In genomic region chr19:49327878-49328544, GRCh38 we compare ENCODE assay signal across 8 cellular contexts. TPM values are rescaled to one million over a fixed set of nuclear protein-coding genes. Genes with fewer than 3 reads are reported as not detected.
A peak's percentile ranks its signal among the peaks of the same experiment; 100 is the strongest.
DNase-seq lines count a peak whose midpoint lies in the region; ATAC-seq and TF ChIP-seq lines count a peak whose summit lies in the region.

No MANE protein-coding gene starts in this region.

- H3K4me1 ChIP-seq in Peyer's patch (peaks cover 0 to 13% (median 3%) of the 10 kb centered on the region in 4 donors), ascending aorta (no peaks in the 10 kb centered on the region)

- H3K36me3 ChIP-seq in Peyer's patch, result no peaks in the 10 kb centered on the region
- H3K36me3 ChIP-seq in ascending aorta, result no peaks in the 10 kb centered on the region

- H3K27me3 ChIP-seq in Peyer's patch (no peaks in the 10 kb centered on the region), ascending aorta (no peaks in the 10 kb centered on the region)

- H3K4me3 ChIP-seq in Peyer's patch (no peak overlapping the region), ascending aorta (no peak overlapping the region)

- H3K9me3 ChIP-seq in Peyer's patch (no peaks in the 10 kb centered on the region), ascending aorta (peaks cover 0 to 4% of the 10 kb centered on the region in 2 donors)

- TF ChIP-seq POLR2A in Peyer's patch (IDR thresholded peaks at IDR 0.05), result no peak

- intact Hi-C loops in ascending aorta (cut with DNase I), result no loop called here

- ATAC-seq in HG03108 (IDR thresholded peaks at IDR 0.05; ENCODE audit: unreplicated experiment) (no peak), HG03378 (IDR thresholded peaks at IDR 0.05; ENCODE audit: unreplicated experiment) (no peak)

- peak; percentile 27 for DNase-seq in activated T-cell treated with anti-CD3 and anti-CD28 coated beads for 24 hours (ENCODE audit: low read depth)
- DNase-seq in activated T-cell treated with anti-CD3 and anti-CD28 coated beads, Interleukin-2, amount 50 U/mL, for 1 hour, result no peak
- DNase-seq in Peyer's patch, result peak in 1 of 3 donors; percentile 71
- peak in 1 of 2 donors; percentile 31 for DNase-seq in ascending aorta (ENCODE audit: low spot score in 2 of 2)
- peak; percentile 46 to 48 for DNase-seq in lung microvascular endothelial cell (ENCODE audit: low read depth in 2 of 2)
- no peak for DNase-seq in C1 segment of cervical spinal cord (lab: John Stamatoyannopoulos, UW)

- TF ChIP-seq CTCF in Peyer's patch (IDR thresholded peaks at IDR 0.05) (peak; percentile 10 to 73 (median 68)), ascending aorta (IDR thresholded peaks at IDR 0.05) (peak; percentile 33 to 40 (median 39))

- H3K27ac ChIP-seq in Peyer's patch (peak overlapping the region in 2 of 4 donors; percentile 58 to 89), ascending aorta (no peak overlapping the region)

RNA-seq across cellular contexts. Expression of gene SLC6A16, which starts 3.0 kb away (rescaled TPM):
- total RNA-seq in Peyer's patch (1 to 10 TPM in 1 of 4 donors, under 1 TPM in 1, not detected in 2; 0.27 to 5.8 TPM), ascending aorta (0.85 TPM), lung microvascular endothelial cell (0.20 and 0.22 TPM in 2 replicates)

RNA-seq across cellular contexts. Expression of gene CD37, which starts 7.2 kb away (rescaled TPM):
- total RNA-seq in Peyer's patch (100 to 1,000 TPM in 1 of 4 donors, 10 to 100 TPM in 3; 12.3 to 203 (median 48.4) TPM), ascending aorta (15.6 TPM), lung microvascular endothelial cell (not detected in 2 replicates)

RNA-seq across cellular contexts. Expression of gene TEAD2, which starts 34.2 kb away (rescaled TPM):
- total RNA-seq in Peyer's patch (10 to 100 TPM in 1 of 4 donors, 1 to 10 TPM in 3; 1.2 to 28.1 (median 7.9) TPM), ascending aorta (51.4 TPM), lung microvascular endothelial cell (51.4 and 57.1 TPM in 2 replicates)

RNA-seq across cellular contexts. Expression of gene DKKL1, which starts 35.7 kb away (rescaled TPM):
- total RNA-seq in Peyer's patch, result not detected
- not detected for total RNA-seq in ascending aorta
- 0.22 and 0.40 TPM in 2 replicates for total RNA-seq in lung microvascular endothelial cell

Comparison
In these comparisons a context has a peak if more than half of its experiments do, and no peak if none do; other contexts are left out.
1. DNase-seq: peak in activated T-cell treated with anti-CD3 and anti-CD28 coated beads for 24 hours (single experiment) and lung microvascular endothelial cell (2 of 2); none in activated T-cell treated with anti-CD3 and anti-CD28 coated beads, Interleukin-2, amount 50 U/mL, for 1 hour (single experiment) and C1 segment of cervical spinal cord (0 of 14).
2. RNA of gene CD37, which starts 7.2 kb away (total RNA-seq): 12.3 to 203 TPM in Peyer's patch and 15.6 TPM in ascending aorta (single experiment); not detected in lung microvascular endothelial cell; every median in the first group is over 10 times any median in the second.